Comparison of ENCODE assay signal across 17 cellular contexts in the genomic region with DNA sequence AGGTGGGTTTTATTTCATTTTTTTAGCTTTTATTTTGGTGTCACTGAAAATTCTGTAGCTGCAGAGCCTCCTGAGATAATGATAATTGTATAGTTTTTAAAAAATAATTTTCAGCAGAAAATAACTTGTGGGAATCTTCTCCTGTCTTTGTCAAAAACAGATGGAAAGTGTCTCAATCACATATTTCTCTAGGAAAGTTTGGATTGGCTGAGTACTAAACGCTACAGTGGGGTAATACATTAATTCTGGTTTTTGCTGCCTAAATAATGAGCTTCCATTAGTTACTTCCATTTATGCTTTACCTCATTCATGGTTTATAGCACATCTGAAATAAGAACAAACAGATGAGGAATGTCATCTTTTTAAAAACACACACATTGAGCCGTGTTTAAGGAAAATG. TPM values are rescaled to one million over a fixed set of nuclear protein-coding genes. Genes with fewer than 3 reads are reported as not detected.
DNase-seq lines count a peak whose midpoint lies in the region; ATAC-seq and TF ChIP-seq lines count a peak whose summit lies in the region.
"Had no signal": no experiment of that assay in that cellular context is flagged by ENCODE, and none has a peak within 500 bp of the region (broad histone marks: within the 10 kb centered on the region; RNA-seq: fewer than 3 reads in every experiment).

No MANE protein-coding gene starts in this region.

- no peak for TF ChIP-seq CTCF in AG09309 (IDR thresholded peaks at IDR 0.05; ENCODE audit: control insufficient read depth, insufficient read depth, low read depth, low read length, missing control alignments)
- TF ChIP-seq CTCF in WTC11 (IDR thresholded peaks at IDR 0.05), result no peak
- TF ChIP-seq CTCF in fibroblast of the aortic adventitia (IDR thresholded peaks at IDR 0.05; ENCODE audit: insufficient read depth, low read length), result no peak
- no peak for TF ChIP-seq CTCF in sigmoid colon (IDR thresholded peaks at IDR 0.05)

- H3K27ac ChIP-seq in sigmoid colon, result peak overlapping the region; percentile 90 to 97 (median 94)

- ATAC-seq in WTC11, result no peak
- ATAC-seq: activated T-cell treated with anti-CD3 and anti-CD28 coated beads, Interleukin-2, amount 50 U/mL, for 72 hours; left ventricle myocardium superior had no signal

- no peak for TF ChIP-seq EP300 in sigmoid colon (IDR thresholded peaks at IDR 0.05)

- DNase-seq in AG09309 (ENCODE audit: low read depth), result no peak
- no peak for DNase-seq in WTC11 (ENCODE audit: low spot score)
- DNase-seq in fibroblast of the aortic adventitia (ENCODE audit: low read depth), result peak; percentile 45
- DNase-seq in sigmoid colon, result no peak
- DNase-seq in NCI-H2029 treated with DMSO at 0.1 percent for 48 hours (lab: John Stamatoyannopoulos, UW), result no peak
- no peak for DNase-seq in H7
- DNase-seq in effector CD4-positive, alpha-beta T cell, result no peak
- DNase-seq in superior temporal gyrus (ENCODE audit: extremely low spot score), result no peak
- DNase-seq: activated CD4-positive, alpha-beta T cell treated with anti-CD3 and anti-CD28 coated beads, Interleukin-2, amount 10 ng/mL, durations not matched to agents 7 days and 5 days; activated T-cell treated with anti-CD3 and anti-CD28 coated beads, Interleukin-2, amount 50 U/mL, for 72 hours; KG1; left ventricle myocardium superior; NCI-H1436 treated with DMSO at 0.1 percent for 48 hours; NCI-H510A treated with DMSO at 0.1 percent for 48 hours; T-helper 2 cell; thyroid gland had no signal

- H3K4me1 Mint-ChIP-seq in WTC11, result peaks cover 27% of the 10 kb centered on the region
- H3K4me1 Mint-ChIP-seq: activated CD4-positive, alpha-beta T cell treated with anti-CD3 and anti-CD28 coated beads, Interleukin-2, amount 10 ng/mL, durations not matched to agents 7 days and 5 days; B cell had no signal

- H3K4me3 ChIP-seq in AG09309 (ENCODE audit: control insufficient read depth, low read depth, low read length) (peak overlapping the region; percentile 94), fibroblast of the aortic adventitia (ENCODE audit: low read depth, low read length) (peak overlapping the region; percentile 75), sigmoid colon (peak overlapping the region; percentile 69 to 88 (median 87)), H7 (ENCODE audit: insufficient read depth, low read depth, low read length) (no peak overlapping the region)

- H3K27me3 ChIP-seq in sigmoid colon (peaks cover 0 to 4% (median 3%) of the 10 kb centered on the region in 3 donors), H7 (ENCODE audit: control insufficient read depth, insufficient read depth, low read length) (peaks cover 55% of the 10 kb centered on the region)

- H3K27me3 Mint-ChIP-seq in WTC11 (ENCODE audit: low read depth), result peaks cover 69% of the 10 kb centered on the region

- H3K36me3 Mint-ChIP-seq in WTC11, result no peaks in the 10 kb centered on the region

- H3K36me3 ChIP-seq in sigmoid colon (no peaks in the 10 kb centered on the region), H7 (replicated peaks; ENCODE audit: control insufficient read depth, insufficient read depth, low read length) (no peaks in the 10 kb centered on the region)
- H3K36me3 ChIP-seq: thyroid gland had no signal

- peaks cover 0 to 63% (median 33%) of the 10 kb centered on the region in 4 donors for H3K4me1 ChIP-seq in sigmoid colon

- H3K9me3 Mint-ChIP-seq in WTC11, result no peaks in the 10 kb centered on the region
- H3K9me3 Mint-ChIP-seq: activated CD4-positive, alpha-beta T cell treated with anti-CD3 and anti-CD28 coated beads, Interleukin-2, amount 10 ng/mL, durations not matched to agents 7 days and 5 days; activated T-cell treated with anti-CD3 and anti-CD28 coated beads, Interleukin-2, amount 50 U/mL, for 72 hours had no signal

- peak overlapping the region; percentile 58 for H3K4me3 Mint-ChIP-seq in WTC11
- H3K4me3 Mint-ChIP-seq: activated CD4-positive, alpha-beta T cell treated with anti-CD3 and anti-CD28 coated beads, Interleukin-2, amount 10 ng/mL, durations not matched to agents 7 days and 5 days; activated T-cell treated with anti-CD3 and anti-CD28 coated beads, Interleukin-2, amount 50 U/mL, for 72 hours; B cell had no signal

- POLR2A ChIA-PET in WTC11 (lab: Charles Lee), result no interaction called here

- CTCF ChIA-PET in WTC11 (lab: Charles Lee), result interaction anchor here (0.7 to 1.3 kb wide), 3 partner anchors 15 to 95 kb away, joined by 3 to 4 read pairs (median 4); no protein-coding TSS in a partner anchor

- no peak for TF ChIP-seq POLR2A in sigmoid colon (IDR thresholded peaks at IDR 0.05)

- WGBS in sigmoid colon, 2 donors, result 53 to 61% methylated on average over 2 of the region's 2 CpGs

- intact Hi-C loops in sigmoid colon (cut with DNase I), result no loop called here

- H3K9me3 ChIP-seq in sigmoid colon, result no peaks in the 10 kb centered on the region
- H3K9me3 ChIP-seq: thyroid gland had no signal

- no peak overlapping the region for H3K27ac Mint-ChIP-seq in WTC11
- H3K27ac Mint-ChIP-seq: activated CD4-positive, alpha-beta T cell treated with anti-CD3 and anti-CD28 coated beads, Interleukin-2, amount 10 ng/mL, durations not matched to agents 7 days and 5 days; activated T-cell treated with anti-CD3 and anti-CD28 coated beads, Interleukin-2, amount 50 U/mL, for 72 hours; B cell had no signal

TF ChIP-seq in WTC11, 78 proteins besides CTCF, POLR2A, EP300 and RAD21 (continues in another document):
- TF ChIP-seq, protein P1, sequence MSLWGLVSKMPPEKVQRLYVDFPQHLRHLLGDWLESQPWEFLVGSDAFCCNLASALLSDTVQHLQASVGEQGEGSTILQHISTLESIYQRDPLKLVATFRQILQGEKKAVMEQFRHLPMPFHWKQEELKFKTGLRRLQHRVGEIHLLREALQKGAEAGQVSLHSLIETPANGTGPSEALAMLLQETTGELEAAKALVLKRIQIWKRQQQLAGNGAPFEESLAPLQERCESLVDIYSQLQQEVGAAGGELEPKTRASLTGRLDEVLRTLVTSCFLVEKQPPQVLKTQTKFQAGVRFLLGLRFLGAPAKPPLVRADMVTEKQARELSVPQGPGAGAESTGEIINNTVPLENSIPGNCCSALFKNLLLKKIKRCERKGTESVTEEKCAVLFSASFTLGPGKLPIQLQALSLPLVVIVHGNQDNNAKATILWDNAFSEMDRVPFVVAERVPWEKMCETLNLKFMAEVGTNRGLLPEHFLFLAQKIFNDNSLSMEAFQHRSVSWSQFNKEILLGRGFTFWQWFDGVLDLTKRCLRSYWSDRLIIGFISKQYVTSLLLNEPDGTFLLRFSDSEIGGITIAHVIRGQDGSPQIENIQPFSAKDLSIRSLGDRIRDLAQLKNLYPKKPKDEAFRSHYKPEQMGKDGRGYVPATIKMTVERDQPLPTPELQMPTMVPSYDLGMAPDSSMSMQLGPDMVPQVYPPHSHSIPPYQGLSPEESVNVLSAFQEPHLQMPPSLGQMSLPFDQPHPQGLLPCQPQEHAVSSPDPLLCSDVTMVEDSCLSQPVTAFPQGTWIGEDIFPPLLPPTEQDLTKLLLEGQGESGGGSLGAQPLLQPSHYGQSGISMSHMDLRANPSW (CRISPR knock-in tag; conservative IDR thresholded peaks at IDR 0.05; ENCODE audit: low read depth), result no peak
- no peak for TF ChIP-seq EMX1 (CRISPR knock-in tag; IDR thresholded peaks at IDR 0.05)
- no peak for TF ChIP-seq ZNF671 (CRISPR knock-in tag; IDR thresholded peaks at IDR 0.05)
- TF ChIP-seq RELA (CRISPR knock-in tag; IDR thresholded peaks at IDR 0.05; ENCODE audit: borderline replicate concordance), result no peak
- TF ChIP-seq NR2C2 (CRISPR knock-in tag; IDR thresholded peaks at IDR 0.05), result no peak
- TF ChIP-seq, protein P2, sequence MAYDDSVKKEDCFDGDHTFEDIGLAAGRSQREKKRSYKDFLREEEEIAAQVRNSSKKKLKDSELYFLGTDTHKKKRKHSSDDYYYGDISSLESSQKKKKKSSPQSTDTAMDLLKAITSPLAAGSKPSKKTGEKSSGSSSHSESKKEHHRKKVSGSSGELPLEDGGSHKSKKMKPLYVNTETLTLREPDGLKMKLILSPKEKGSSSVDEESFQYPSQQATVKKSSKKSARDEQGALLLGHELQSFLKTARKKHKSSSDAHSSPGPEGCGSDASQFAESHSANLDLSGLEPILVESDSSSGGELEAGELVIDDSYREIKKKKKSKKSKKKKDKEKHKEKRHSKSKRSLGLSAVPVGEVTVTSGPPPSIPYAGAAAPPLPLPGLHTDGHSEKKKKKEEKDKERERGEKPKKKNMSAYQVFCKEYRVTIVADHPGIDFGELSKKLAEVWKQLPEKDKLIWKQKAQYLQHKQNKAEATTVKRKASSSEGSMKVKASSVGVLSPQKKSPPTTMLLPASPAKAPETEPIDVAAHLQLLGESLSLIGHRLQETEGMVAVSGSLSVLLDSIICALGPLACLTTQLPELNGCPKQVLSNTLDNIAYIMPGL (CRISPR knock-in tag; IDR thresholded peaks at IDR 0.05), result no peak
- TF ChIP-seq FOXP1 (CRISPR knock-in tag; IDR thresholded peaks at IDR 0.05; ENCODE audit: borderline replicate concordance), result no peak
- TF ChIP-seq, protein P3, sequence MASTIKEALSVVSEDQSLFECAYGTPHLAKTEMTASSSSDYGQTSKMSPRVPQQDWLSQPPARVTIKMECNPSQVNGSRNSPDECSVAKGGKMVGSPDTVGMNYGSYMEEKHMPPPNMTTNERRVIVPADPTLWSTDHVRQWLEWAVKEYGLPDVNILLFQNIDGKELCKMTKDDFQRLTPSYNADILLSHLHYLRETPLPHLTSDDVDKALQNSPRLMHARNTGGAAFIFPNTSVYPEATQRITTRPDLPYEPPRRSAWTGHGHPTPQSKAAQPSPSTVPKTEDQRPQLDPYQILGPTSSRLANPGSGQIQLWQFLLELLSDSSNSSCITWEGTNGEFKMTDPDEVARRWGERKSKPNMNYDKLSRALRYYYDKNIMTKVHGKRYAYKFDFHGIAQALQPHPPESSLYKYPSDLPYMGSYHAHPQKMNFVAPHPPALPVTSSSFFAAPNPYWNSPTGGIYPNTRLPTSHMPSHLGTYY (CRISPR knock-in tag; IDR thresholded peaks at IDR 0.05), result no peak

RNA-seq across cellular contexts. Expression of a gene that starts 2.2 kb away (rescaled TPM):
- 4.1 to 5.7 TPM (median 5.1 TPM) in 3 replicates for total RNA-seq in WTC11 (2021)
- 15.8 and 64.1 TPM in 2 replicates for total RNA-seq in fibroblast of the aortic adventitia (ENCODE audit: low replicate concordance)
- total RNA-seq in sigmoid colon, result 10 to 100 TPM; 53.9 to 92.2 (median 79.3) TPM
- 10 to 100 TPM in 1 of 3 donors, 1 to 10 TPM in 1, under 1 TPM in 1; 0.92 to 22.8 (median 3.8) TPM for polyA plus RNA-seq in sigmoid colon
- 7.1 and 8.1 TPM in 2 replicates for total RNA-seq in H7 (2014; rRNA removed; shearing (Covaris generic))
- total RNA-seq: activated CD4-positive, alpha-beta T cell treated with anti-CD3 and anti-CD28 coated beads, Interleukin-2, amount 10 ng/mL, durations not matched to agents 7 days and 5 days; activated T-cell treated with anti-CD3 and anti-CD28 coated beads, Interleukin-2, amount 50 U/mL, for 72 hours; B cell had no signal
